20 cellular contexts compared by ENCODE assay signal in genomic region chr18:3184275-3184963, GRCh38. TPM values are rescaled to one million over a fixed set of nuclear protein-coding genes. Genes with fewer than 3 reads are reported as not detected.
DNase-seq lines count a peak whose midpoint lies in the region; ATAC-seq, FAIRE-seq and TF ChIP-seq lines count a peak whose summit lies in the region.
"Had no signal": no experiment of that assay in that cellular context is flagged by ENCODE, and none has a peak within 500 bp of the region (broad histone marks: within the 10 kb centered on the region; RNA-seq: fewer than 3 reads in every experiment).

No MANE protein-coding gene starts in this region.

- H3K9me3 ChIP-seq in OCI-LY1 (ENCODE audit: low read length) (no peaks in the 10 kb centered on the region), parathyroid adenoma (ENCODE audit: control insufficient read depth, low read length) (no peaks in the 10 kb centered on the region)
- H3K9me3 ChIP-seq: Caco-2, SK-N-SH had no signal

- intact Hi-C loops in left ventricle myocardium superior (cut with micrococcal nuclease) = loop anchor here (10.0 kb wide), 1 partner anchor 60 kb away; the partner anchor contains the start of gene MYL12A

- H3K4me3 ChIP-seq in OCI-LY1 (ENCODE audit: low read depth, low read length, poor library complexity, severe bottlenecking) (no peak overlapping the region), parathyroid adenoma (ENCODE audit: low read depth, low read length) (no peak overlapping the region)
- H3K4me3 ChIP-seq: GM12878, GM23248, PC-9 had no signal

- TF ChIP-seq CTCF in OCI-LY1 (IDR thresholded peaks at IDR 0.05; ENCODE audit: low read length) = no peak
- no peak for TF ChIP-seq CTCF in parathyroid adenoma (IDR thresholded peaks at IDR 0.05)

- H3K36me3 ChIP-seq in OCI-LY1 (ENCODE audit: insufficient read depth, low read length) (no peaks in the 10 kb centered on the region), parathyroid adenoma (ENCODE audit: control insufficient read depth, insufficient read depth, low read length) (no peaks in the 10 kb centered on the region)

- peak; percentile 25 for ATAC-seq in left ventricle myocardium superior
- ATAC-seq: GM12878 had no signal

- H4K20me1 ChIP-seq in OCI-LY1 (ENCODE audit: insufficient read depth, low read length) = no peaks in the 10 kb centered on the region

- H3K9me2 ChIP-seq in OCI-LY1 (ENCODE audit: low read depth, low read length) = no peaks in the 10 kb centered on the region
- H3K9me2 ChIP-seq: SK-N-SH had no signal

- peak overlapping the region; percentile 66 for H3K27ac ChIP-seq in OCI-LY1 (ENCODE audit: low read depth, low read length, poor library complexity, severe bottlenecking)
- H3K27ac ChIP-seq in parathyroid adenoma = no peak overlapping the region
- H3K27ac ChIP-seq: GM23248, PC-9 had no signal

- no peaks in the 10 kb centered on the region for H3F3A ChIP-seq in OCI-LY1 (ENCODE audit: insufficient read depth, low read length)

- H3K4me2 ChIP-seq in OCI-LY1 (ENCODE audit: low read length) = peak overlapping the region; percentile 24; the same call in 1 of the 2 replicates
- H3K4me2 ChIP-seq in parathyroid adenoma (ENCODE audit: low read length) = no peak overlapping the region
- H3K4me2 ChIP-seq: PC-9, SK-N-SH had no signal

- H3K4me1 ChIP-seq in OCI-LY1 (ENCODE audit: insufficient read depth, low read length, severe bottlenecking) (peaks cover 37% of the 10 kb centered on the region), parathyroid adenoma (peaks cover 12% of the 10 kb centered on the region)
- H3K4me1 ChIP-seq: Caco-2 had no signal

- no peaks in the 10 kb centered on the region for H3K27me3 ChIP-seq in OCI-LY1 (ENCODE audit: insufficient read depth, low read length)
- no peaks in the 10 kb centered on the region for H3K27me3 ChIP-seq in parathyroid adenoma (ENCODE audit: control insufficient read depth, insufficient read depth, low read length)

- DNase-seq in NCI-H524 treated with DMSO at 0.1 percent for 48 hours (lab: John Stamatoyannopoulos, UW) = peak; percentile 41
- DNase-seq in NCI-H524 (lab: John Stamatoyannopoulos, UW) = no peak
- no peak for DNase-seq in left ventricle myocardium superior
- no peak for DNase-seq in NK-92 (lab: John Stamatoyannopoulos, UW; ENCODE audit: unreplicated experiment)
- DNase-seq in stimulated activated CD4-positive, alpha-beta T cell treated with anti-CD3 and anti-CD28 coated beads, Interleukin-4, amount 100 ng/mL, for 4 hours = no peak
- DNase-seq in RCC 7860 (ENCODE audit: low spot score) = no peak
- DNase-seq: Caco-2; GM23248; HFFc6; MM.1S; NCI-H1105; NCI-H187; NCI-H2171 treated with DMSO at 0.1 percent for 48 hours; NK-92 treated with Interleukin-12 subunit alpha and Interleukin-12 subunit beta, amount 100 ng/mL, for 24 hours; PC-9; SK-N-SH had no signal

- H3K9ac ChIP-seq in OCI-LY1 (ENCODE audit: low read length) (peak overlapping the region; percentile 44; the same call in 1 of the 2 replicates), parathyroid adenoma (no peak overlapping the region)
- H3K9ac ChIP-seq: GM23248, SK-N-SH had no signal

- FAIRE-seq in RCC 7860 (lab: Jason Lieb, UNC) = no peak
- FAIRE-seq: GM12878 had no signal

- H3K79me2 ChIP-seq in OCI-LY1 (ENCODE audit: insufficient read depth, low read length) (no peaks in the 10 kb centered on the region), parathyroid adenoma (no peaks in the 10 kb centered on the region)

- H2AFZ ChIP-seq in OCI-LY1 (ENCODE audit: low read length) (peak overlapping the region; percentile 78), parathyroid adenoma (peak overlapping the region; percentile 2)
- H2AFZ ChIP-seq: GM23248, PC-9 had no signal

RNA-seq across cellular contexts. Expression of gene MYOM1, which starts 35.3 kb away (rescaled TPM):
- total RNA-seq in left ventricle myocardium superior = 724 TPM
- total RNA-seq: A172 had no signal
